In genomic region chr4:112898357-112899141, GRCh38 we compare ENCODE assay signal across 15 cellular contexts.
DNase-seq lines count a peak whose midpoint lies in the region; ATAC-seq, FAIRE-seq and TF ChIP-seq lines count a peak whose summit lies in the region.
"Had no signal": no experiment of that assay in that cellular context is flagged by ENCODE, and none has a peak within 500 bp of the region (broad histone marks: within the 10 kb centered on the region; RNA-seq: fewer than 3 reads in every experiment).

No MANE protein-coding gene starts in this region.

- H3K4me3 ChIP-seq in SK-N-MC, result peak overlapping the region; percentile 11; the same call in 1 of the 2 replicates
- no peak overlapping the region for H3K4me3 ChIP-seq in fibroblast of pulmonary artery (replicated peaks; ENCODE audit: low read depth, low read length)
- H3K4me3 ChIP-seq in neuronal stem cell (ENCODE audit: low read length in 2 of 2), result no peak overlapping the region
- H3K4me3 ChIP-seq: BLaER1 treated with 17β-estradiol and CSF1 and Interleukin-3, amounts not matched to agents 10 nM and 100 nM; coronary artery had no signal

- H3K27me3 ChIP-seq in neuronal stem cell (ENCODE audit: control insufficient read depth in 3 of 3, insufficient read depth in 3 of 3, low read depth in 1 of 3, low read length in 3 of 3), result no peaks in the 10 kb centered on the region
- H3K27me3 ChIP-seq: BLaER1 treated with 17β-estradiol and CSF1 and Interleukin-3, amounts not matched to agents 10 nM and 100 nM had no signal

- peak; percentile 47 for FAIRE-seq in GM18507 (lab: Jason Lieb, UNC)

- no peak overlapping the region for H3K23ac ChIP-seq in neuronal stem cell (ENCODE audit: low read depth, low read length, poor library complexity)

- H2AFZ ChIP-seq in neuronal stem cell (ENCODE audit: low read length), result peak overlapping the region; percentile 34

- H2BK12ac ChIP-seq in neuronal stem cell (ENCODE audit: low read length), result no peak overlapping the region

- WGBS in neuronal stem cell (ENCODE audit: extremely low coverage in 2 of 2, insufficient read length in 2 of 2, insufficient replicate concordance in 1 of 2), 2 donors, result no CpG with 5 or more reads among the region's 4 CpGs

- H3K9me3 ChIP-seq in SK-N-MC (ENCODE audit: low read depth, low read length), result no peaks in the 10 kb centered on the region
- H3K9me3 ChIP-seq in neuronal stem cell (replicated peaks in 1 of 2; ENCODE audit: control insufficient read depth in 2 of 2, insufficient read depth in 1 of 2, low read depth in 1 of 2, low read length in 2 of 2), result peaks cover 0 to 4% of the 10 kb centered on the region in 2 donors
- H3K9me3 ChIP-seq: BLaER1 treated with 17β-estradiol and CSF1 and Interleukin-3, amounts not matched to agents 10 nM and 100 nM had no signal

- H4K91ac ChIP-seq in neuronal stem cell (ENCODE audit: low read depth, low read length, poor library complexity), result no peak overlapping the region

- TF ChIP-seq CTCF in fibroblast of pulmonary artery (IDR thresholded peaks at IDR 0.05; ENCODE audit: low read length, missing control alignments) (no peak), GM10248 (IDR thresholded peaks at IDR 0.05; ENCODE audit: control extremely low read depth, extremely low read depth, low read depth, missing control alignments) (no peak)

- POLR2A ChIA-PET in GM10248 (lab: Yijun Ruan, JAX), result no interaction called here

- no peak overlapping the region for H3K27ac ChIP-seq in SK-N-MC
- peak overlapping the region; percentile 62 for H3K27ac ChIP-seq in neuronal stem cell (replicated peaks; ENCODE audit: low read length)
- H3K27ac ChIP-seq: BLaER1 treated with 17β-estradiol and CSF1 and Interleukin-3, amounts not matched to agents 10 nM and 100 nM; coronary artery had no signal

- H3K4me2 ChIP-seq in neuronal stem cell (ENCODE audit: insufficient read depth, low read length, poor library complexity, severe bottlenecking), result no peak overlapping the region
- H3K4me2 ChIP-seq: BLaER1 treated with 17β-estradiol and CSF1 and Interleukin-3, amounts not matched to agents 10 nM and 100 nM had no signal

- no peak overlapping the region for H4K8ac ChIP-seq in neuronal stem cell (ENCODE audit: low read depth, low read length)

- H3K4me1 ChIP-seq in neuronal stem cell (ENCODE audit: control insufficient read depth in 2 of 2, insufficient read depth in 1 of 2, low read depth in 1 of 2, low read length in 2 of 2), result peaks cover 13 to 18% of the 10 kb centered on the region in 2 donors
- H3K4me1 ChIP-seq: BLaER1 treated with 17β-estradiol and CSF1 and Interleukin-3, amounts not matched to agents 10 nM and 100 nM had no signal

- no peak for DNase-seq in GM18507 (ENCODE audit: extremely low spot score, insufficient read length, low read depth)
- DNase-seq in SK-N-MC (ENCODE audit: low read depth, low spot score), result no peak
- DNase-seq in fibroblast of pulmonary artery (ENCODE audit: low read depth), result peak; percentile 10
- no peak for DNase-seq in neuronal stem cell (ENCODE audit: low spot score)
- no peak for DNase-seq in GM10248 (ENCODE audit: extremely low spot score)
- DNase-seq in left ventricle myocardium superior, result no peak
- no peak for DNase-seq in NCI-H2196 treated with DMSO at 0.1 percent for 48 hours (lab: John Stamatoyannopoulos, UW; ENCODE audit: unreplicated experiment)
- DNase-seq in middle frontal gyrus (ENCODE audit: extremely low spot score, low spot score), result no peak
- DNase-seq: activated CD4-positive, CD25-positive, alpha-beta regulatory T cell treated with anti-CD3 and anti-CD28 coated beads, Interleukin-2, amount 50 U/mL, for 72 hours; activated T-cell treated with anti-CD3 and anti-CD28 coated beads for 4 hours; GOT3; stimulated activated naive CD8-positive, alpha-beta T cell treated with anti-CD3 and anti-CD28 coated beads, Interleukin-15, Interleukin-2, amounts not matched to agents 100 U/mL and 50 U/mL, for 24 hours; T-helper 1 cell had no signal

- H3K18ac ChIP-seq in neuronal stem cell (ENCODE audit: low read length), result no peak overlapping the region

- no peak overlapping the region for H3K9ac ChIP-seq in SK-N-MC (ENCODE audit: insufficient read length)
- H3K9ac ChIP-seq in neuronal stem cell (ENCODE audit: low read depth, low read length, poor library complexity), result no peak overlapping the region
- H3K9ac ChIP-seq: BLaER1 treated with 17β-estradiol and CSF1 and Interleukin-3, amounts not matched to agents 10 nM and 100 nM had no signal

- H2BK5ac ChIP-seq in neuronal stem cell (ENCODE audit: low read length), result no peak overlapping the region

- CTCF ChIA-PET in GM10248 (lab: Yijun Ruan, JAX), result interaction anchor here (1.0 to 1.3 kb wide), 2 partner anchors 24 to 134 kb away, joined by 3 read pairs; no protein-coding TSS in a partner anchor

- H3K36me3 ChIP-seq in SK-N-MC (ENCODE audit: insufficient read depth, low read length) (no peaks in the 10 kb centered on the region), neuronal stem cell (replicated peaks in 1 of 2; ENCODE audit: control insufficient read depth in 2 of 2, insufficient read depth in 2 of 2, low read length in 2 of 2) (no peaks in the 10 kb centered on the region)
- H3K36me3 ChIP-seq: BLaER1 treated with 17β-estradiol and CSF1 and Interleukin-3, amounts not matched to agents 10 nM and 100 nM had no signal

- no peak overlapping the region for H3K14ac ChIP-seq in neuronal stem cell (ENCODE audit: low read length)

- H3K4ac ChIP-seq in neuronal stem cell (ENCODE audit: low read length), result no peak overlapping the region

- H2BK15ac ChIP-seq in neuronal stem cell (ENCODE audit: low read length), result no peak overlapping the region

- no peak for ATAC-seq in left ventricle myocardium superior
- ATAC-seq: stimulated activated naive CD8-positive, alpha-beta T cell treated with anti-CD3 and anti-CD28 coated beads, Interleukin-15, Interleukin-2, amounts not matched to agents 100 U/mL and 50 U/mL, for 24 hours had no signal

- no peak overlapping the region for H2AK5ac ChIP-seq in neuronal stem cell (ENCODE audit: low read depth, low read length)

- no peak overlapping the region for H2BK120ac ChIP-seq in neuronal stem cell (ENCODE audit: low read depth, low read length)

- intact Hi-C loops in left ventricle myocardium superior (cut with micrococcal nuclease), result no loop called here

- no peaks in the 10 kb centered on the region for H3K79me1 ChIP-seq in neuronal stem cell (ENCODE audit: low read depth, low read length)
